In the genomic region with DNA sequence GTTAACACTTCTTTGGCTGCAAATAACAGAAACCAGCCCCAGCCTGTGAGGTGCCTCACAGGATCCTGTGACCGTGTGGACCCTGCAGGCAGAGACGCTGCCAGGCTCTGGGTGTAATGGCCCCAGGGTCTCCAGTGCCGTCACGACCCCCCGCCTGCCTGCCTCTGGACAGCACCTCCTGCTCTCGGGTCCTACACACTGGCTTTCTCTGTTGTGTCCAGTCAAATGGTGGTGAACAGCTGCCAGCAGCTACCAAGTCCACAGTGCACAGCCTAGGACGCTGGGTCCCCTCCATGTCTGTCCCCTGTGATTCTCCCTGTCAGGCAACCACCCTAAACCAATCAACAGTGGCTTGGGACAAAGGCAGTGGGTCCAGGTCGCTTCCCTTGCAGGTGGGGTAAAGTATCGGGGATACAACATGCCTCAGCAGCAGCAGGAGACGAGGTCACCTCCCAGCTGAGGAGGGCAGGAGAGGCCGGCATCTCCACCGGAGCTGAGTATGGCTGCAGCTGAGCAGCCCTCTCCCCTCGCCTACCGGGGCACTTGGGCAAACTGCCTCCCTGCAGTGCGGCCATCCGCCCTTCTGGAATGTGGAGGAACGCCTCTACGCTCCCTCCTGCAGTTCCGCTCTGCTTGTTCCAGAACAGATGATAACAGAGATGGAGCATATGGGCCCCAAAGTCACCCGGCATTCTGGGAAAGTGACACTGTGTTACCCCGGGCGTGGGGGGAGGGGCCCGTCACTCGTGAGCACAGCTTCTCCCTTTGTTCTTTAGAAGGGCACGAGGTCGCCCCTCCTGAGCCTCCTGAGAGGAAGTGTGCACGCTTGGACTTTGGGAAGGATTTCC, we compare ENCODE assay signal across 1 cellular context.
TF ChIP-seq lines count a peak whose summit lies in the region.

No MANE protein-coding gene starts in this region.

TF ChIP-seq in HepG2, 621 proteins besides CTCF, POLR2A, EP300 and RAD21:
- TF ChIP-seq, protein P1, sequence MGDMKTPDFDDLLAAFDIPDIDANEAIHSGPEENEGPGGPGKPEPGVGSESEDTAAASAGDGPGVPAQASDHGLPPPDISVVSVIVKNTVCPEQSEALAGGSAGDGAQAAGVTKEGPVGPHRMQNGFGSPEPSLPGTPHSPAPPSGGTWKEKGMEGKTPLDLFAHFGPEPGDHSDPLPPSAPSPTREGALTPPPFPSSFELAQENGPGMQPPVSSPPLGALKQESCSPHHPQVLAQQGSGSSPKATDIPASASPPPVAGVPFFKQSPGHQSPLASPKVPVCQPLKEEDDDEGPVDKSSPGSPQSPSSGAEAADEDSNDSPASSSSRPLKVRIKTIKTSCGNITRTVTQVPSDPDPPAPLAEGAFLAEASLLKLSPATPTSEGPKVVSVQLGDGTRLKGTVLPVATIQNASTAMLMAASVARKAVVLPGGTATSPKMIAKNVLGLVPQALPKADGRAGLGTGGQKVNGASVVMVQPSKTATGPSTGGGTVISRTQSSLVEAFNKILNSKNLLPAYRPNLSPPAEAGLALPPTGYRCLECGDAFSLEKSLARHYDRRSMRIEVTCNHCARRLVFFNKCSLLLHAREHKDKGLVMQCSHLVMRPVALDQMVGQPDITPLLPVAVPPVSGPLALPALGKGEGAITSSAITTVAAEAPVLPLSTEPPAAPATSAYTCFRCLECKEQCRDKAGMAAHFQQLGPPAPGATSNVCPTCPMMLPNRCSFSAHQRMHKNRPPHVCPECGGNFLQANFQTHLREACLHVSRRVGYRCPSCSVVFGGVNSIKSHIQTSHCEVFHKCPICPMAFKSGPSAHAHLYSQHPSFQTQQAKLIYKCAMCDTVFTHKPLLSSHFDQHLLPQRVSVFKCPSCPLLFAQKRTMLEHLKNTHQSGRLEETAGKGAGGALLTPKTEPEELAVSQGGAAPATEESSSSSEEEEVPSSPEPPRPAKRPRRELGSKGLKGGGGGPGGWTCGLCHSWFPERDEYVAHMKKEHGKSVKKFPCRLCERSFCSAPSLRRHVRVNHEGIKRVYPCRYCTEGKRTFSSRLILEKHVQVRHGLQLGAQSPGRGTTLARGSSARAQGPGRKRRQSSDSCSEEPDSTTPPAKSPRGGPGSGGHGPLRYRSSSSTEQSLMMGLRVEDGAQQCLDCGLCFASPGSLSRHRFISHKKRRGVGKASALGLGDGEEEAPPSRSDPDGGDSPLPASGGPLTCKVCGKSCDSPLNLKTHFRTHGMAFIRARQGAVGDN (CRISPR knock-in tag; IDR thresholded peaks at IDR 0.05) = peak; percentile 10; the same call in 1 of the 2 replicates
- TF ChIP-seq, protein P2, sequence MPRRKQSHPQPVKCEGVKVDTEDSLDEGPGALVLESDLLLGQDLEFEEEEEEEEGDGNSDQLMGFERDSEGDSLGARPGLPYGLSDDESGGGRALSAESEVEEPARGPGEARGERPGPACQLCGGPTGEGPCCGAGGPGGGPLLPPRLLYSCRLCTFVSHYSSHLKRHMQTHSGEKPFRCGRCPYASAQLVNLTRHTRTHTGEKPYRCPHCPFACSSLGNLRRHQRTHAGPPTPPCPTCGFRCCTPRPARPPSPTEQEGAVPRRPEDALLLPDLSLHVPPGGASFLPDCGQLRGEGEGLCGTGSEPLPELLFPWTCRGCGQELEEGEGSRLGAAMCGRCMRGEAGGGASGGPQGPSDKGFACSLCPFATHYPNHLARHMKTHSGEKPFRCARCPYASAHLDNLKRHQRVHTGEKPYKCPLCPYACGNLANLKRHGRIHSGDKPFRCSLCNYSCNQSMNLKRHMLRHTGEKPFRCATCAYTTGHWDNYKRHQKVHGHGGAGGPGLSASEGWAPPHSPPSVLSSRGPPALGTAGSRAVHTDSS (CRISPR knock-in tag; conservative IDR thresholded peaks at IDR 0.05) = no peak
- TF ChIP-seq KAT8 (CRISPR knock-in tag; IDR thresholded peaks at IDR 0.05) (no peak), SMC3 (IDR thresholded peaks at IDR 0.05; ENCODE audit: low read length) (no peak)
- TF ChIP-seq, protein P3, sequence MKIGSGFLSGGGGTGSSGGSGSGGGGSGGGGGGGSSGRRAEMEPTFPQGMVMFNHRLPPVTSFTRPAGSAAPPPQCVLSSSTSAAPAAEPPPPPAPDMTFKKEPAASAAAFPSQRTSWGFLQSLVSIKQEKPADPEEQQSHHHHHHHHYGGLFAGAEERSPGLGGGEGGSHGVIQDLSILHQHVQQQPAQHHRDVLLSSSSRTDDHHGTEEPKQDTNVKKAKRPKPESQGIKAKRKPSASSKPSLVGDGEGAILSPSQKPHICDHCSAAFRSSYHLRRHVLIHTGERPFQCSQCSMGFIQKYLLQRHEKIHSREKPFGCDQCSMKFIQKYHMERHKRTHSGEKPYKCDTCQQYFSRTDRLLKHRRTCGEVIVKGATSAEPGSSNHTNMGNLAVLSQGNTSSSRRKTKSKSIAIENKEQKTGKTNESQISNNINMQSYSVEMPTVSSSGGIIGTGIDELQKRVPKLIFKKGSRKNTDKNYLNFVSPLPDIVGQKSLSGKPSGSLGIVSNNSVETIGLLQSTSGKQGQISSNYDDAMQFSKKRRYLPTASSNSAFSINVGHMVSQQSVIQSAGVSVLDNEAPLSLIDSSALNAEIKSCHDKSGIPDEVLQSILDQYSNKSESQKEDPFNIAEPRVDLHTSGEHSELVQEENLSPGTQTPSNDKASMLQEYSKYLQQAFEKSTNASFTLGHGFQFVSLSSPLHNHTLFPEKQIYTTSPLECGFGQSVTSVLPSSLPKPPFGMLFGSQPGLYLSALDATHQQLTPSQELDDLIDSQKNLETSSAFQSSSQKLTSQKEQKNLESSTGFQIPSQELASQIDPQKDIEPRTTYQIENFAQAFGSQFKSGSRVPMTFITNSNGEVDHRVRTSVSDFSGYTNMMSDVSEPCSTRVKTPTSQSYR (CRISPR knock-in tag; IDR thresholded peaks at IDR 0.05; ENCODE audit: borderline replicate concordance) = peak; percentile 67; the same call in 1 of the 2 replicates
